Comparison of ENCODE assay signal across 13 cellular contexts in genomic region chr14:102034301-102034700, GRCh38.
"Had no signal": no experiment of that assay in that cellular context is flagged by ENCODE, and none has a peak within 500 bp of the region (broad histone marks: within the 10 kb centered on the region; RNA-seq: fewer than 3 reads in every experiment).

No MANE protein-coding gene starts in this region.

- H3K4me3 ChIP-seq: esophagus muscularis mucosa, uterus had no signal

- H3K27ac Mint-ChIP-seq: activated CD4-positive, alpha-beta T cell treated with anti-CD3 and anti-CD28 coated beads for 36 hours; activated CD8-positive, alpha-beta T cell treated with anti-CD3 and anti-CD28 coated beads, Interleukin-2, amount 10 ng/mL, durations not matched to agents 7 days and 5 days; activated naive CD8-positive, alpha-beta T cell; nephron; stimulated activated naive CD8-positive, alpha-beta T cell treated with anti-CD3 and anti-CD28 coated beads, Interleukin-15, Interleukin-2, amounts not matched to agents 100 ng/mL and 50 ng/mL, for 24 hours had no signal

- H3K27me3 Mint-ChIP-seq: activated CD4-positive, alpha-beta T cell treated with anti-CD3 and anti-CD28 coated beads for 36 hours; activated naive CD8-positive, alpha-beta T cell; stimulated activated naive CD8-positive, alpha-beta T cell treated with anti-CD3 and anti-CD28 coated beads, Interleukin-15, Interleukin-2, amounts not matched to agents 100 ng/mL and 50 ng/mL, for 24 hours had no signal

- H3K4me1 Mint-ChIP-seq: activated CD4-positive, alpha-beta T cell treated with anti-CD3 and anti-CD28 coated beads for 36 hours had no signal

- ATAC-seq: activated CD4-positive, alpha-beta T cell treated with anti-CD3 and anti-CD28 coated beads for 36 hours; activated CD8-positive, alpha-beta T cell treated with anti-CD3 and anti-CD28 coated beads, Interleukin-2, amount 10 ng/mL, durations not matched to agents 7 days and 5 days had no signal

- H3K27me3 ChIP-seq: uterus had no signal

- DNase-seq: activated CD4-positive, alpha-beta T cell treated with anti-CD3 and anti-CD28 coated beads for 36 hours; activated CD8-positive, alpha-beta memory T cell treated with anti-CD3 and anti-CD28 coated beads, Interleukin-2, amount 50 U/mL, for 48 hours; activated CD8-positive, alpha-beta T cell treated with anti-CD3 and anti-CD28 coated beads, Interleukin-2, amount 10 ng/mL, durations not matched to agents 7 days and 5 days; amygdala; stimulated activated CD4-positive, alpha-beta T cell treated with anti-CD3 and anti-CD28 coated beads, Interleukin-2, amount 100 ng/mL, for 48 hours; stimulated activated CD8-positive, alpha-beta memory T cell treated with anti-CD3 and anti-CD28 coated beads, Interleukin-4, amount 100 ng/mL, for 48 hours; T1000; uterus had no signal

- H3K4me3 Mint-ChIP-seq: activated CD4-positive, alpha-beta T cell treated with anti-CD3 and anti-CD28 coated beads for 36 hours; activated CD8-positive, alpha-beta T cell treated with anti-CD3 and anti-CD28 coated beads, Interleukin-2, amount 10 ng/mL, durations not matched to agents 7 days and 5 days; activated naive CD8-positive, alpha-beta T cell; nephron; stimulated activated naive CD8-positive, alpha-beta T cell treated with anti-CD3 and anti-CD28 coated beads, Interleukin-15, Interleukin-2, amounts not matched to agents 100 ng/mL and 50 ng/mL, for 24 hours had no signal

- H3K27ac ChIP-seq: esophagus muscularis mucosa, uterus, VCaP had no signal

- H3K9me3 Mint-ChIP-seq: nephron; stimulated activated naive CD8-positive, alpha-beta T cell treated with anti-CD3 and anti-CD28 coated beads, Interleukin-15, Interleukin-2, amounts not matched to agents 100 ng/mL and 50 ng/mL, for 24 hours had no signal
